ENCODE assay signal across 9 cellular contexts in genomic region chr14:106605548-106606448, GRCh38.
DNase-seq lines count a peak whose midpoint lies in the region; ATAC-seq, FAIRE-seq and TF ChIP-seq lines count a peak whose summit lies in the region.
"Had no signal": no experiment of that assay in that cellular context is flagged by ENCODE, and none has a peak within 500 bp of the region (broad histone marks: within the 10 kb centered on the region; RNA-seq: fewer than 3 reads in every experiment).

No MANE protein-coding gene starts in this region.

- DNase-seq in CD8-positive, alpha-beta T cell = peak; percentile 59 to 85 (median 78)
- DNase-seq in OCI-LY7 (ENCODE audit: low spot score) = peak; percentile 81
- DNase-seq in activated T-cell treated with anti-CD3 and anti-CD28 coated beads, Interleukin-2, amount 50 U/mL, for 72 hours = peak; percentile 88 to 90
- DNase-seq in stimulated activated CD4-positive, alpha-beta T cell treated with anti-CD3 and anti-CD28 coated beads, Interleukin-12 subunit alpha, Interleukin-12 subunit beta, amount 100 ng/mL, for 24 hours (ENCODE audit: low read depth in 2 of 2) = peak; percentile 69 to 85
- no peak for DNase-seq in caudate nucleus (lab: John Stamatoyannopoulos, UW)
- DNase-seq in left lobe of liver (ENCODE audit: low spot score) = no peak
- no peak for DNase-seq in RCC 7860 (ENCODE audit: low spot score)

- no TSS peak for BruUV-seq in OCI-LY7 (replicated peaks; lab: Mats Ljungman, UMichigan)

- H3K4me2 ChIP-seq in OCI-LY7 (ENCODE audit: low read length) = peak overlapping the region; percentile 20; the same call in 1 of the 2 replicates

- H3K9me3 ChIP-seq in CD8-positive, alpha-beta T cell (ENCODE audit: low read length) = no peaks in the 10 kb centered on the region
- H3K9me3 ChIP-seq in OCI-LY7 (ENCODE audit: low read length) = no peaks in the 10 kb centered on the region

- peak; percentile 76 for TF ChIP-seq CTCF in CD8-positive, alpha-beta T cell (IDR thresholded peaks at IDR 0.05)
- peak; percentile 68 for TF ChIP-seq CTCF in OCI-LY7 (conservative IDR thresholded peaks at IDR 0.05; ENCODE audit: low read length)

- no peak for FAIRE-seq in RCC 7860 (lab: Jason Lieb, UNC)
- FAIRE-seq: H1 had no signal

- no peaks in the 10 kb centered on the region for H3K4me1 ChIP-seq in CD8-positive, alpha-beta T cell (ENCODE audit: insufficient read depth, low read length)
- peaks cover 9% of the 10 kb centered on the region for H3K4me1 ChIP-seq in OCI-LY7 (ENCODE audit: insufficient read depth, low read length, poor library complexity, severe bottlenecking)

- H3K36me3 Mint-ChIP-seq in CD8-positive, alpha-beta T cell = no peaks in the 10 kb centered on the region
- no peaks in the 10 kb centered on the region for H3K36me3 Mint-ChIP-seq in activated T-cell treated with anti-CD3 and anti-CD28 coated beads, Interleukin-2, amount 50 U/mL, for 72 hours (ENCODE audit: insufficient read depth in 2 of 2)

- no peak overlapping the region for H2AFZ ChIP-seq in OCI-LY7 (ENCODE audit: low read length)

- no peaks in the 10 kb centered on the region for H3K36me3 ChIP-seq in CD8-positive, alpha-beta T cell (ENCODE audit: insufficient read depth, low read length)
- H3K36me3 ChIP-seq in OCI-LY7 (ENCODE audit: insufficient read depth, low read length) = no peaks in the 10 kb centered on the region

- H3K79me2 ChIP-seq in OCI-LY7 (ENCODE audit: insufficient read depth, low read depth, low read length) = no peaks in the 10 kb centered on the region

- POLR2A ChIA-PET in CD8-positive, alpha-beta T cell (lab: Charles Lee) = no interaction called here
- POLR2A ChIA-PET in OCI-LY7 (lab: Charles Lee) = no interaction called here

- H3K4me3 Mint-ChIP-seq in CD8-positive, alpha-beta T cell = no peak overlapping the region
- H3K4me3 Mint-ChIP-seq in activated T-cell treated with anti-CD3 and anti-CD28 coated beads, Interleukin-2, amount 50 U/mL, for 72 hours = peak overlapping the region in 1 of 2 donors; percentile 38

- H3K9me3 Mint-ChIP-seq in CD8-positive, alpha-beta T cell = no peaks in the 10 kb centered on the region
- no peaks in the 10 kb centered on the region for H3K9me3 Mint-ChIP-seq in activated T-cell treated with anti-CD3 and anti-CD28 coated beads, Interleukin-2, amount 50 U/mL, for 72 hours

- no peak overlapping the region for H3K27ac Mint-ChIP-seq in CD8-positive, alpha-beta T cell
- H3K27ac Mint-ChIP-seq in activated T-cell treated with anti-CD3 and anti-CD28 coated beads, Interleukin-2, amount 50 U/mL, for 72 hours = no peak overlapping the region

- H3K9me2 ChIP-seq in OCI-LY7 (ENCODE audit: insufficient read depth, low read length) = no peaks in the 10 kb centered on the region

- no peak overlapping the region for H3K4me3 ChIP-seq in CD8-positive, alpha-beta T cell (ENCODE audit: low read depth, low read length)
- no peak overlapping the region for H3K4me3 ChIP-seq in OCI-LY7 (ENCODE audit: low read depth, low read length, poor library complexity, severe bottlenecking)

- H3K4me1 Mint-ChIP-seq in CD8-positive, alpha-beta T cell (ENCODE audit: low read depth) = no peaks in the 10 kb centered on the region
- H3K4me1 Mint-ChIP-seq in activated T-cell treated with anti-CD3 and anti-CD28 coated beads, Interleukin-2, amount 50 U/mL, for 72 hours (ENCODE audit: low read depth) = no peaks in the 10 kb centered on the region

- CTCF ChIA-PET in CD8-positive, alpha-beta T cell (lab: Charles Lee) = interaction anchor here (0.7 to 3.3 kb wide), 5 partner anchors 9 to 21 kb away, joined by 3 to 16 read pairs (median 5); no protein-coding TSS in a partner anchor
- CTCF ChIA-PET in OCI-LY7 (lab: Charles Lee; ENCODE audit: unreplicated experiment) = no interaction called here

- H3K27me3 Mint-ChIP-seq in CD8-positive, alpha-beta T cell (ENCODE audit: low read depth) = peaks cover 42% of the 10 kb centered on the region
- H3K27me3 Mint-ChIP-seq in activated T-cell treated with anti-CD3 and anti-CD28 coated beads, Interleukin-2, amount 50 U/mL, for 72 hours (ENCODE audit: low read depth) = peaks cover 69% of the 10 kb centered on the region

- H4K20me1 ChIP-seq in OCI-LY7 (ENCODE audit: insufficient read depth, low read length) = no peaks in the 10 kb centered on the region

- H3K27me3 ChIP-seq in CD8-positive, alpha-beta T cell (ENCODE audit: insufficient read depth, low read length) = no peaks in the 10 kb centered on the region

- no peak overlapping the region for H3K27ac ChIP-seq in CD8-positive, alpha-beta T cell (ENCODE audit: low read depth, low read length)
- no peak overlapping the region for H3K27ac ChIP-seq in OCI-LY7 (ENCODE audit: low read depth, low read length, poor library complexity, severe bottlenecking)
- H3K27ac ChIP-seq in caudate nucleus (ENCODE audit: low read depth, low read length) = no peak overlapping the region

- intact Hi-C loops in CD8-positive, alpha-beta T cell (cut with DNase I, micrococcal nuclease) = no loop called here
- intact Hi-C loops in OCI-LY7 (cut with micrococcal nuclease; ENCODE audit: unreplicated experiment) = no loop called here

- peak; percentile 100 for ATAC-seq in CD8-positive, alpha-beta T cell
- ATAC-seq in GM21723 (IDR thresholded peaks at IDR 0.05; ENCODE audit: unreplicated experiment) (peak; percentile 52), left lobe of liver (no peak)
- peak; percentile 97 to 98 for ATAC-seq in activated T-cell treated with anti-CD3 and anti-CD28 coated beads, Interleukin-2, amount 50 U/mL, for 72 hours (replicated peaks in 1 of 2)

Comparison
In these comparisons a context has a peak if more than half of its experiments do, and no peak if none do; other contexts are left out.
1. DNase-seq: peak in CD8-positive, alpha-beta T cell (7 of 7), OCI-LY7 (single experiment), activated T-cell treated with anti-CD3 and anti-CD28 coated beads, Interleukin-2, amount 50 U/mL, for 72 hours (2 of 2) and stimulated activated CD4-positive, alpha-beta T cell treated with anti-CD3 and anti-CD28 coated beads, Interleukin-12 subunit alpha, Interleukin-12 subunit beta, amount 100 ng/mL, for 24 hours (2 of 2); none in caudate nucleus (0 of 61), left lobe of liver (single experiment) and RCC 7860 (single experiment).